ENCODE assay signal across 1 cellular context in genomic region chr1:221708076-221708571, GRCh38.
TF ChIP-seq lines count a peak whose summit lies in the region.

No MANE protein-coding gene starts in this region.

TF ChIP-seq in K562, 482 proteins besides CTCF, POLR2A, EP300 and RAD21 (continued from another document and continues in another):
- TF ChIP-seq CTCFL (IDR thresholded peaks at IDR 0.05; ENCODE audit: borderline replicate concordance, insufficient read depth, low read depth, low read length, poor library complexity, severe bottlenecking) = no peak
- TF ChIP-seq RNF219 (CRISPR knock-in tag; IDR thresholded peaks at IDR 0.05) = no peak
- peak; percentile 92 for TF ChIP-seq ZBTB17 (CRISPR knock-in tag; IDR thresholded peaks at IDR 0.05)
- TF ChIP-seq ZNF655 (CRISPR knock-in tag; IDR thresholded peaks at IDR 0.05) = no peak
- peak; percentile 55 for TF ChIP-seq ZNF41 (CRISPR knock-in tag; conservative IDR thresholded peaks at IDR 0.05)
- TF ChIP-seq ELF2 (CRISPR knock-in tag; IDR thresholded peaks at IDR 0.05) = no peak
- TF ChIP-seq NFYB (IDR thresholded peaks at IDR 0.05; ENCODE audit: extremely low read depth, insufficient read length) = no peak
- no peak for TF ChIP-seq RBBP5 (IDR thresholded peaks at IDR 0.05; ENCODE audit: borderline replicate concordance, insufficient read depth, low read length, poor library complexity, severe bottlenecking)
- peak; percentile 90 for TF ChIP-seq MEIS2 (IDR thresholded peaks at IDR 0.05; ENCODE audit: partially characterized antibody)
- no peak for TF ChIP-seq PBX2 (CRISPR knock-in tag; IDR thresholded peaks at IDR 0.05; ENCODE audit: low read depth)
- TF ChIP-seq PBX2 (tag; conservative IDR thresholded peaks at IDR 0.05; ENCODE audit: low read depth) = peak; percentile 92
- TF ChIP-seq NFE2 (IDR thresholded peaks at IDR 0.05; ENCODE audit: low read depth) = 0 out of 2 replicates have a peak, but pooled peaks have one; percentile 31
- no peak for TF ChIP-seq NCOA6 (IDR thresholded peaks at IDR 0.05)
- TF ChIP-seq ZNF699 (CRISPR knock-in tag; IDR thresholded peaks at IDR 0.05; ENCODE audit: insufficient replicate concordance) = no peak
- no peak; the same call in 1 of the 2 replicates for TF ChIP-seq MBD1 (CRISPR knock-in tag; IDR thresholded peaks at IDR 0.05)
- TF ChIP-seq TAF1 (IDR thresholded peaks at IDR 0.05; ENCODE audit: control insufficient read depth, extremely low read depth, insufficient read depth, low read length, severe bottlenecking) = peak; percentile 29
- TF ChIP-seq POLR3A (IDR thresholded peaks at IDR 0.05; ENCODE audit: borderline replicate concordance, extremely low read depth, insufficient read depth, insufficient read length) = no peak
- peak; percentile 65 for TF ChIP-seq ELF1 (tag; IDR thresholded peaks at IDR 0.05)
- no peak for TF ChIP-seq ZNF507 (tag; conservative IDR thresholded peaks at IDR 0.05)
- no peak for TF ChIP-seq IRF2 (CRISPR knock-in tag; IDR thresholded peaks at IDR 0.05)
- TF ChIP-seq CHAMP1 (IDR thresholded peaks at IDR 0.05) = peak; percentile 74
- TF ChIP-seq BRF1 (IDR thresholded peaks at IDR 0.05; ENCODE audit: borderline replicate concordance, extremely low read depth, insufficient read length) = no peak
- TF ChIP-seq ELK1 (CRISPR knock-in tag; IDR thresholded peaks at IDR 0.05) = no peak
- TF ChIP-seq MTA2 (IDR thresholded peaks at IDR 0.05; ENCODE audit: low read depth) = peak; percentile 73
- 0 out of 2 replicates have a peak, but pooled peaks have one; percentile 42 for TF ChIP-seq NFATC3 (IDR thresholded peaks at IDR 0.05)
- TF ChIP-seq SRSF7 (optimal IDR thresholded peaks at IDR 0.05; ENCODE audit: low read depth, low read length) = no peak
- peak; percentile 75 for TF ChIP-seq FOSL1 (tag; conservative IDR thresholded peaks at IDR 0.05)
- TF ChIP-seq ZNF696 (CRISPR knock-in tag; conservative IDR thresholded peaks at IDR 0.05) = no peak
- no peak for TF ChIP-seq RUNX1 (IDR thresholded peaks at IDR 0.05; ENCODE audit: low read depth)
- TF ChIP-seq ARNT (IDR thresholded peaks at IDR 0.05) = peak; percentile 17 to 80; a peak in 1 of 4 replicates
- TF ChIP-seq DPF2 (IDR thresholded peaks at IDR 0.05) = peak; percentile 93
- TF ChIP-seq DIDO1 (tag; IDR thresholded peaks at IDR 0.05; ENCODE audit: low read depth) = no peak
- peak; percentile 65 for TF ChIP-seq HDAC3 (IDR thresholded peaks at IDR 0.05; ENCODE audit: borderline replicate concordance, partially characterized antibody)
- peak in 1 of 3 experiments; percentile 70; a peak in 2 of 6 replicates for TF ChIP-seq ZBTB11 (CRISPR knock-in tag; IDR thresholded peaks at IDR 0.05)
- no peak for TF ChIP-seq ZNF24 (IDR thresholded peaks at IDR 0.05)
- no peak; the same call in 1 of the 2 replicates for TF ChIP-seq CHD2 (IDR thresholded peaks at IDR 0.05; ENCODE audit: low read depth, low read length)
- no peak; the same call in 1 of the 2 replicates for TF ChIP-seq BCOR (IDR thresholded peaks at IDR 0.05)
- TF ChIP-seq PHB2 (IDR thresholded peaks at IDR 0.05; ENCODE audit: low read depth) = no peak
- peak; percentile 84 for TF ChIP-seq LCOR (CRISPR knock-in tag; IDR thresholded peaks at IDR 0.05)
- TF ChIP-seq ZNF324 (CRISPR knock-in tag; IDR thresholded peaks at IDR 0.05) = no peak
- peak; percentile 57; the same call in 1 of the 2 replicates for TF ChIP-seq ELF4 (CRISPR knock-in tag; IDR thresholded peaks at IDR 0.05)
- TF ChIP-seq NCOA1 (IDR thresholded peaks at IDR 0.05; ENCODE audit: low read depth) = peak; percentile 79; the same call in 1 of the 2 replicates
- TF ChIP-seq CBX1 (IDR thresholded peaks at IDR 0.05; ENCODE audit: low read depth) = peak; percentile 71; the same call in 1 of the 2 replicates
- TF ChIP-seq NFXL1 (CRISPR knock-in tag; IDR thresholded peaks at IDR 0.05) = 0 out of 2 replicates have a peak, but pooled peaks have one; percentile 22
- TF ChIP-seq TBL1XR1 (IDR thresholded peaks at IDR 0.05; ENCODE audit: low read length in 2 of 2) = peak in 1 of 2 experiments; percentile 96; a peak in 2 of 4 replicates
- peak; percentile 77; the same call in 1 of the 2 replicates for TF ChIP-seq ZBTB2 (IDR thresholded peaks at IDR 0.05)
- peak; percentile 72; the same call in 1 of the 2 replicates for TF ChIP-seq CTBP1 (IDR thresholded peaks at IDR 0.05; ENCODE audit: borderline replicate concordance)
- TF ChIP-seq ZFX (CRISPR knock-in tag; IDR thresholded peaks at IDR 0.05) = no peak
